9 cellular contexts compared by ENCODE assay signal in the genomic region with DNA sequence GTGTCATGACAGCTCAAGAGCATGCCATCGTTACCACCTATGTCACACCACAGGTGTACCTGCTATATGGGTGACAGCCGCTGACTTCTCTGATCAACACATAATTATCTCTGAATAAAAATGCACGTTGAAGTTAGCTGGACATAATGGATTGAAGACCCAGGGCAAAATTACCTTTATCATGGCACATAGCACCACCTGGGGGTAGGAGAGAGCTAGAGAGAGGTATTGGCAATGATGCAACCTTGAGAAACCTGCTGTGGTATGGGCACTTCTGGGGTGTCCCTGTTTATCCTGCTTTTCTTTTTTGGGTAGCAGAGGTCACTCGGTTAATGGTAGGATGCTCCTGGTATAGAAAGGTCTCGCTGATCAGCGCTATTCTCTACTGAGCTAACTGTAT.
DNase-seq lines count a peak whose midpoint lies in the region; ATAC-seq and TF ChIP-seq lines count a peak whose summit lies in the region.
"Had no signal": no experiment of that assay in that cellular context is flagged by ENCODE, and none has a peak within 500 bp of the region (broad histone marks: within the 10 kb centered on the region; RNA-seq: fewer than 3 reads in every experiment).

No MANE protein-coding gene starts in this region.

- in situ Hi-C loops in astrocyte of the cerebellum (cut with HindIII; ENCODE audit: low sequenced_read_pairs), result loop anchor here (25.0 kb wide), 1 partner anchor 845 kb away; no protein-coding TSS in a partner anchor

- peak; percentile 56 for TF ChIP-seq CTCF in MM.1S (IDR thresholded peaks at IDR 0.05; ENCODE audit: low read length)
- TF ChIP-seq CTCF in astrocyte of the cerebellum (IDR thresholded peaks at IDR 0.05; ENCODE audit: low read depth, low read length, missing control alignments), result peak; percentile 45
- TF ChIP-seq CTCF in neural cell (IDR thresholded peaks at IDR 0.05; ENCODE audit: poor library complexity, severe bottlenecking), result peak; percentile 62

- no peak overlapping the region for H3K27ac ChIP-seq in MM.1S (ENCODE audit: low read length)
- peak overlapping the region; percentile 47 for H3K27ac ChIP-seq in neural cell (ENCODE audit: low read length)
- H3K27ac ChIP-seq: spleen had no signal

- H3K36me3 ChIP-seq in MM.1S (replicated peaks; ENCODE audit: insufficient read depth, low read length) (no peaks in the 10 kb centered on the region), neural cell (ENCODE audit: insufficient read depth, low read length) (no peaks in the 10 kb centered on the region)
- H3K36me3 ChIP-seq: spleen had no signal

- H3K9me3 ChIP-seq in MM.1S (replicated peaks; ENCODE audit: insufficient read depth, low read length) (no peaks in the 10 kb centered on the region), neural cell (ENCODE audit: low read length) (no peaks in the 10 kb centered on the region)
- H3K9me3 ChIP-seq: spleen had no signal

- DNase-seq in NCI-H1436 (lab: John Stamatoyannopoulos, UW), result peak; percentile 33
- DNase-seq in NCI-H1436 treated with DMSO at 0.1 percent for 48 hours (lab: John Stamatoyannopoulos, UW), result no peak
- DNase-seq in MM.1S, result peak; percentile 41
- no peak for DNase-seq in astrocyte of the cerebellum (ENCODE audit: low read depth)
- no peak for DNase-seq in HuH-7.5 (ENCODE audit: low spot score)
- no peak for DNase-seq in activated CD8-positive, alpha-beta memory T cell treated with anti-CD3 and anti-CD28 coated beads for 24 hours
- DNase-seq: spleen had no signal

- H3K27me3 ChIP-seq in MM.1S (replicated peaks; ENCODE audit: insufficient read depth, low read length) (no peaks in the 10 kb centered on the region), neural cell (ENCODE audit: insufficient read depth, low read depth, low read length) (no peaks in the 10 kb centered on the region)
- H3K27me3 ChIP-seq: spleen had no signal

- no peaks in the 10 kb centered on the region for H3K79me2 ChIP-seq in MM.1S (ENCODE audit: low read length)
- H3K79me2 ChIP-seq in neural cell (replicated peaks; ENCODE audit: insufficient read depth, low read length), result no peaks in the 10 kb centered on the region

- H2AFZ ChIP-seq in MM.1S (ENCODE audit: low read length), result no peak overlapping the region
- H2AFZ ChIP-seq in neural cell (ENCODE audit: low read depth, low read length), result no peak overlapping the region

- H3K4me2 ChIP-seq in MM.1S (ENCODE audit: low read depth, low read length) (no peak overlapping the region), neural cell (ENCODE audit: low read length) (peak overlapping the region; percentile 8)

- H3K9me2 ChIP-seq in MM.1S (replicated peaks; ENCODE audit: insufficient read depth, low read length), result no peaks in the 10 kb centered on the region
- H3K9me2 ChIP-seq in neural cell (ENCODE audit: insufficient read depth, low read length), result no peaks in the 10 kb centered on the region

- H3K4me3 ChIP-seq in MM.1S (ENCODE audit: low read length) (no peak overlapping the region), astrocyte of the cerebellum (ENCODE audit: low read depth, low read length) (no peak overlapping the region), neural cell (ENCODE audit: low read length) (peak overlapping the region; percentile 49)
- H3K4me3 ChIP-seq: spleen had no signal

- H3K9ac ChIP-seq in MM.1S (ENCODE audit: low read length), result no peak overlapping the region
- H3K9ac ChIP-seq in neural cell (ENCODE audit: low read length), result no peak overlapping the region

- TF ChIP-seq RAD21 in neural cell (conservative IDR thresholded peaks at IDR 0.05), result peak; percentile 59

- no peaks in the 10 kb centered on the region for H4K20me1 ChIP-seq in MM.1S (ENCODE audit: insufficient read depth, low read length)
- H4K20me1 ChIP-seq in neural cell (ENCODE audit: insufficient read depth), result no peaks in the 10 kb centered on the region

- H3K4me1 ChIP-seq in MM.1S (ENCODE audit: low read length), result no peaks in the 10 kb centered on the region
- H3K4me1 ChIP-seq: spleen had no signal

- TF ChIP-seq EP300 in neural cell (conservative IDR thresholded peaks at IDR 0.05; ENCODE audit: poor library complexity, severe bottlenecking), result peak; percentile 36

- ATAC-seq in GM21515 (IDR thresholded peaks at IDR 0.05; ENCODE audit: unreplicated experiment), result no peak

- H3F3A ChIP-seq in MM.1S (ENCODE audit: insufficient read depth, low read length) (no peaks in the 10 kb centered on the region), neural cell (ENCODE audit: insufficient read depth, low read length, poor library complexity, severe bottlenecking) (peaks cover 9% of the 10 kb centered on the region)

TF ChIP-seq in neural cell, 6 proteins besides CTCF, POLR2A, EP300 and RAD21:
- TF ChIP-seq TAF1 (IDR thresholded peaks at IDR 0.05; ENCODE audit: low read depth) (no peak), POLR2AphosphoS5 (IDR thresholded peaks at IDR 0.05) (peak; percentile 76), SMC3 (conservative IDR thresholded peaks at IDR 0.05; ENCODE audit: poor library complexity) (peak; percentile 49)
- TF ChIP-seq, protein P1, sequence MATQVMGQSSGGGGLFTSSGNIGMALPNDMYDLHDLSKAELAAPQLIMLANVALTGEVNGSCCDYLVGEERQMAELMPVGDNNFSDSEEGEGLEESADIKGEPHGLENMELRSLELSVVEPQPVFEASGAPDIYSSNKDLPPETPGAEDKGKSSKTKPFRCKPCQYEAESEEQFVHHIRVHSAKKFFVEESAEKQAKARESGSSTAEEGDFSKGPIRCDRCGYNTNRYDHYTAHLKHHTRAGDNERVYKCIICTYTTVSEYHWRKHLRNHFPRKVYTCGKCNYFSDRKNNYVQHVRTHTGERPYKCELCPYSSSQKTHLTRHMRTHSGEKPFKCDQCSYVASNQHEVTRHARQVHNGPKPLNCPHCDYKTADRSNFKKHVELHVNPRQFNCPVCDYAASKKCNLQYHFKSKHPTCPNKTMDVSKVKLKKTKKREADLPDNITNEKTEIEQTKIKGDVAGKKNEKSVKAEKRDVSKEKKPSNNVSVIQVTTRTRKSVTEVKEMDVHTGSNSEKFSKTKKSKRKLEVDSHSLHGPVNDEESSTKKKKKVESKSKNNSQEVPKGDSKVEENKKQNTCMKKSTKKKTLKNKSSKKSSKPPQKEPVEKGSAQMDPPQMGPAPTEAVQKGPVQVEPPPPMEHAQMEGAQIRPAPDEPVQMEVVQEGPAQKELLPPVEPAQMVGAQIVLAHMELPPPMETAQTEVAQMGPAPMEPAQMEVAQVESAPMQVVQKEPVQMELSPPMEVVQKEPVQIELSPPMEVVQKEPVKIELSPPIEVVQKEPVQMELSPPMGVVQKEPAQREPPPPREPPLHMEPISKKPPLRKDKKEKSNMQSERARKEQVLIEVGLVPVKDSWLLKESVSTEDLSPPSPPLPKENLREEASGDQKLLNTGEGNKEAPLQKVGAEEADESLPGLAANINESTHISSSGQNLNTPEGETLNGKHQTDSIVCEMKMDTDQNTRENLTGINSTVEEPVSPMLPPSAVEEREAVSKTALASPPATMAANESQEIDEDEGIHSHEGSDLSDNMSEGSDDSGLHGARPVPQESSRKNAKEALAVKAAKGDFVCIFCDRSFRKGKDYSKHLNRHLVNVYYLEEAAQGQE (IDR thresholded peaks at IDR 0.05; ENCODE audit: borderline replicate concordance), result no peak

Comparison
In these comparisons a context has a peak if more than half of its experiments do, and no peak if none do; other contexts are left out.
1. DNase-seq: peak in NCI-H1436 (single experiment) and MM.1S (single experiment); none in NCI-H1436 treated with DMSO at 0.1 percent for 48 hours (single experiment), astrocyte of the cerebellum (single experiment), HuH-7.5 (single experiment) and activated CD8-positive, alpha-beta memory T cell treated with anti-CD3 and anti-CD28 coated beads for 24 hours (single experiment).
2. Peak in every context shown above with its lines, with median percentiles within 50 percentile points of each other: CTCF ChIP-seq.